In the genomic region with DNA sequence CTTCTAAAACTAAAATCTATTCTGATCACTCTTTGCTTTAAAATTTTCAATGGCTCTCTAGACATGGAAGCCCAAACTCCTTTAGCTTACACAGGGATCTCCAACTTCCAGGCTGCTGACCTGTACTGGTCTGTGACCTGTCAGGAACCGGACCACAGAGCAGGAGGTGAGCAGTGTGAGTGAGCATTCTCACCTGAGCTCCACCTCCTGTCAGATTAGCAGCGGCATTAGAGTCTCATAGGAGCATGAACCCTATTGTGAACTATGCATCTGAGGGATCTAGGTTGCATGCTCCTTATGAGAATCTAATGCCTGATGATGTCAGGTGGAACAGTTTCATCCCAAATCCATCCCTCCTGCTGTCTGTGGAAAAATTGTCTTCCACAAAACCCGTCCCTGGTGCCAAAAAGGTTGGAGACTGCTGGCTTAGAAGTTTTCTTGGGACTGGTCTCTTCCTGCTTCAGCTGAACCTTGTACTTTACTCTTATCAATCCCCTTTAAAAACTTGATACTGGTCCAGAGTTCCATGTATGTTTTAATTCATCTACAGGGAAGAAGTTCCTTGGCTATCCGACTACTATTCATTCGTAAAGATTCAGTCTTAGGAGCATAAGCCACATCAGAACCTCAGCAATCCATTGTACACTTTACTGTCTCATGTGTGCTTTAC, we compare ENCODE assay signal across 11 cellular contexts.
"Had no signal": no experiment of that assay in that cellular context is flagged by ENCODE, and none has a peak within 500 bp of the region (broad histone marks: within the 10 kb centered on the region; RNA-seq: fewer than 3 reads in every experiment).

No MANE protein-coding gene starts in this region.

- H3K36me3 ChIP-seq: HAP-1 had no signal

- ATAC-seq: GM23338, HCT116 had no signal

- H3K4me3 Mint-ChIP-seq: GM23338, H9, HFFc6 had no signal

- DNase-seq: GM23248, GOT3, H7, H9, HCEC 1CT, HFFc6 had no signal

- H3K27ac ChIP-seq: GM23248 had no signal

- H3K4me1 Mint-ChIP-seq: GM23338, H9 had no signal

- FAIRE-seq: H1, H54 had no signal

- H3K4me3 ChIP-seq: GM23248, GM23338, HAP-1 had no signal

- H3K27ac Mint-ChIP-seq: GM23338, H9, HFFc6 had no signal

- H3K9me3 ChIP-seq: HAP-1 had no signal

- H3K4me1 ChIP-seq: HAP-1 had no signal
